Comparison of ENCODE assay signal across 8 cellular contexts in genomic region chr20:53652090-53652858, GRCh38. TPM values are rescaled to one million over a fixed set of nuclear protein-coding genes. Genes with fewer than 3 reads are reported as not detected.
DNase-seq lines count a peak whose midpoint lies in the region; ATAC-seq and TF ChIP-seq lines count a peak whose summit lies in the region.

No MANE protein-coding gene starts in this region.

- ATAC-seq in activated CD4-positive, CD25-positive, alpha-beta regulatory T cell treated with anti-CD3 and anti-CD28 coated beads, Interleukin-2, amount 50 U/mL, for 24 hours: peak; percentile 53 to 62
- ATAC-seq in central memory CD8-positive, alpha-beta T cell (replicated peaks; ENCODE audit: extremely low read depth, poor library complexity, severe bottlenecking): peak; percentile 75

- peak overlapping the region; percentile 45 for H3K27ac Mint-ChIP-seq in HFFc6
- peak overlapping the region; percentile 92 for H3K27ac Mint-ChIP-seq in central memory CD8-positive, alpha-beta T cell (ENCODE audit: low read depth)
- peak overlapping the region; percentile 96 for H3K27ac Mint-ChIP-seq in progenitor cell of endocrine pancreas

- H3K9me2 ChIP-seq in MM.1S (replicated peaks; ENCODE audit: insufficient read depth, low read length): no peaks in the 10 kb centered on the region

- peak overlapping the region; percentile 34; the same call in 1 of the 2 replicates for H2AFZ ChIP-seq in MM.1S (ENCODE audit: low read length)

- peak overlapping the region; percentile 49 for H3K4me3 ChIP-seq in MM.1S (ENCODE audit: low read length)

- H3K27ac ChIP-seq in MM.1S (ENCODE audit: low read length): peak overlapping the region; percentile 98

- in situ Hi-C loops in ACHN (cut with HindIII; ENCODE audit: low pct_ligation_motif_present, low pct_unique_long_range_greater_than_20kb, low sequenced_read_pairs): no loop called here

- H3K9me3 Mint-ChIP-seq in HFFc6 (no peaks in the 10 kb centered on the region), progenitor cell of endocrine pancreas (ENCODE audit: low read depth) (no peaks in the 10 kb centered on the region)
- H3K9me3 Mint-ChIP-seq in central memory CD8-positive, alpha-beta T cell: no peaks in the 10 kb centered on the region

- no peaks in the 10 kb centered on the region for H3K27me3 ChIP-seq in MM.1S (replicated peaks; ENCODE audit: insufficient read depth, low read length)

- no peaks in the 10 kb centered on the region for H4K20me1 ChIP-seq in MM.1S (ENCODE audit: insufficient read depth, low read length)

- H3K36me3 Mint-ChIP-seq in HFFc6 (ENCODE audit: low read depth): no peaks in the 10 kb centered on the region
- H3K36me3 Mint-ChIP-seq in central memory CD8-positive, alpha-beta T cell (ENCODE audit: insufficient read depth): no peaks in the 10 kb centered on the region
- no peaks in the 10 kb centered on the region for H3K36me3 Mint-ChIP-seq in progenitor cell of endocrine pancreas (ENCODE audit: insufficient read depth)

- H3K4me3 Mint-ChIP-seq in HFFc6 (peak overlapping the region; percentile 2; the same call in 1 of the 2 replicates), progenitor cell of endocrine pancreas (ENCODE audit: low read depth) (no peak overlapping the region)
- peak overlapping the region; percentile 55 for H3K4me3 Mint-ChIP-seq in central memory CD8-positive, alpha-beta T cell

- H3K79me2 ChIP-seq in MM.1S (ENCODE audit: low read length): peaks cover 17% of the 10 kb centered on the region; the same call in 1 of the 2 replicates

- H3K9ac ChIP-seq in MM.1S (ENCODE audit: low read length): peak overlapping the region; percentile 78

- H3K9me3 ChIP-seq in MM.1S (replicated peaks; ENCODE audit: insufficient read depth, low read length): no peaks in the 10 kb centered on the region

- H3K4me1 ChIP-seq in MM.1S (ENCODE audit: low read length): peaks cover 29% of the 10 kb centered on the region

- peaks cover 45% of the 10 kb centered on the region for H3F3A ChIP-seq in MM.1S (ENCODE audit: insufficient read depth, low read length)

- peak overlapping the region; percentile 86 for H3K4me2 ChIP-seq in MM.1S (ENCODE audit: low read depth, low read length)

- H3K27me3 Mint-ChIP-seq in HFFc6 (ENCODE audit: insufficient read depth): no peaks in the 10 kb centered on the region
- H3K27me3 Mint-ChIP-seq in central memory CD8-positive, alpha-beta T cell: no peaks in the 10 kb centered on the region
- H3K27me3 Mint-ChIP-seq in progenitor cell of endocrine pancreas: no peaks in the 10 kb centered on the region

- TF ChIP-seq CTCF in HFFc6 (IDR thresholded peaks at IDR 0.05) (no peak), MM.1S (IDR thresholded peaks at IDR 0.05; ENCODE audit: low read length) (no peak), progenitor cell of endocrine pancreas (IDR thresholded peaks at IDR 0.05; ENCODE audit: unreplicated experiment) (no peak)

- DNase-seq in activated CD4-positive, CD25-positive, alpha-beta regulatory T cell treated with anti-CD3 and anti-CD28 coated beads, Interleukin-2, amount 50 U/mL, for 72 hours: no peak
- DNase-seq in HFFc6 (no peak), MM.1S (peak; percentile 93), progenitor cell of endocrine pancreas (ENCODE audit: low spot score, unreplicated experiment) (no peak), ACHN (no peak), HK-2 (ENCODE audit: unreplicated experiment) (no peak)
- DNase-seq in central memory CD8-positive, alpha-beta T cell (ENCODE audit: low spot score in 2 of 2): no peak

- H3K36me3 ChIP-seq in MM.1S (replicated peaks; ENCODE audit: insufficient read depth, low read length): no peaks in the 10 kb centered on the region

- H3K4me1 Mint-ChIP-seq in HFFc6 (ENCODE audit: low read depth) (peaks cover 42% of the 10 kb centered on the region), progenitor cell of endocrine pancreas (ENCODE audit: low read depth) (peaks cover 33% of the 10 kb centered on the region)
- peaks cover 25% of the 10 kb centered on the region for H3K4me1 Mint-ChIP-seq in central memory CD8-positive, alpha-beta T cell

RNA-seq across cellular contexts. Expression of gene ZNF217, which starts 58.6 kb away (rescaled TPM):
- 10 to 100 TPM; 38.5 to 42.9 (median 40.1) TPM for total RNA-seq in HFFc6 (2021; fragmentation: NEBNext Ultra II Directional; extraction: Animal tissue kit (Norgen Biotek cat#: 25700))
- total RNA-seq in progenitor cell of endocrine pancreas: 68.4 and 76.3 TPM in 2 replicates

Comparison
In these comparisons a context has a peak if more than half of its experiments do, and no peak if none do; other contexts are left out.
1. H3K27ac Mint-ChIP-seq: peak in every context shown above with its lines; median percentile 96 in progenitor cell of endocrine pancreas; 92 in central memory CD8-positive, alpha-beta T cell; 45 in HFFc6.